ENCODE assay signal across 3 cellular contexts in the genomic region with DNA sequence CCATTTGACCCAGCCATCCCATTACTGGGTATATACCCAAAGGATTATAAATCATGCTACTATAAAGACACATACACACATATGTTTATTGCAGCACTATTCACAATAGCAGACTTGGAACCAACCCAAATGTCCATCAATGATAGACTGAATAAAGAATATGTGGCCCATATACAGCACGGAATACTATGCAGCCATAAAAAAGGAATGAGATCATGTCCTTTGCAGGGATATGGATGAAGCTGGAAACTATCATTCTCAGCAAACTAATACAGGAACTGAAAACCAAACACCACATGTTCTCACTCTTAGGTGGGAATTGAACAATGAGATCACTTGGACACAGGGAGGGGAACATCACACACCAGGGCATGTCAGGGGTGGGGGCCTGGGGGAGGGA. TPM values are rescaled to one million over a fixed set of nuclear protein-coding genes. Genes with fewer than 3 reads are reported as not detected.
"Had no signal": no experiment of that assay in that cellular context is flagged by ENCODE, and none has a peak within 500 bp of the region (broad histone marks: within the 10 kb centered on the region; RNA-seq: fewer than 3 reads in every experiment).

No MANE protein-coding gene starts in this region.

RNA-seq across cellular contexts. Expression of gene SYT13, which starts 36.8 kb away (rescaled TPM):
- total RNA-seq: LHCN-M2, MCF 10A, NCI-H460 had no signal
